In genomic region chr7:27045972-27046371, GRCh38 we compare ENCODE assay signal across 3 cellular contexts. TPM values are rescaled to one million over a fixed set of nuclear protein-coding genes. Genes with fewer than 3 reads are reported as not detected.
"Had no signal": no experiment of that assay in that cellular context is flagged by ENCODE, and none has a peak within 500 bp of the region (broad histone marks: within the 10 kb centered on the region; RNA-seq: fewer than 3 reads in every experiment).

No MANE protein-coding gene starts in this region.

RNA-seq across cellular contexts. Expression of gene HOXA1, which starts 49.8 kb away (rescaled TPM):
- total RNA-seq: osteocyte had no signal
- polyA plus RNA-seq: smooth muscle cell had no signal

RNA-seq across cellular contexts. Expression of gene HOXA2, which starts 56.5 kb away (rescaled TPM):
- total RNA-seq: natural killer cell treated with Interleukin-12 subunit alpha and Interleukin-12 subunit beta and Interleukin-15 and Interleukin-18, amount 100 ng/mL, for 72 hours; osteocyte; smooth muscle cell had no signal
- polyA plus RNA-seq: smooth muscle cell had no signal
